Comparison of ENCODE assay signal across 1 cellular context in the genomic region with DNA sequence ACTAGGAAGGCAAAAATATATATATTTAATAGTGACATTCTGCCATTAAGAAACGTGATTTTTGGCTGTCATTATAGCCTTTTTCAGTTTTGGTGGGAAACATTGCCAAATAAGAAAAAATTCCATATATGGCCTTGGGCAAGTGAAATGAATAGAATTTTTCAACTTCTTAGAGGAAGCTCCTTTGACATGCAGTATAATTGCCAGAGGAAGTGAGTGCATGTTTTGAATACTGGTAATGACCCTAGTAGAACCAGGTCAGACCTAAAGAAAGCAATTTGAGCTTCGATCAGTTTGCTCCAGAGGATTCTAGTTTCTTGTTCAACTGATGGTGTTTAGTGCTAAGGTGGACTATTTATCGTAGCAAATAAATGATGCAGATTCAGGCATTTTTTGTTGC.
TF ChIP-seq lines count a peak whose summit lies in the region.

No MANE protein-coding gene starts in this region.

TF ChIP-seq in WTC11, 78 proteins besides CTCF, POLR2A, EP300 and RAD21 (continued from another document):
- TF ChIP-seq, protein P1, sequence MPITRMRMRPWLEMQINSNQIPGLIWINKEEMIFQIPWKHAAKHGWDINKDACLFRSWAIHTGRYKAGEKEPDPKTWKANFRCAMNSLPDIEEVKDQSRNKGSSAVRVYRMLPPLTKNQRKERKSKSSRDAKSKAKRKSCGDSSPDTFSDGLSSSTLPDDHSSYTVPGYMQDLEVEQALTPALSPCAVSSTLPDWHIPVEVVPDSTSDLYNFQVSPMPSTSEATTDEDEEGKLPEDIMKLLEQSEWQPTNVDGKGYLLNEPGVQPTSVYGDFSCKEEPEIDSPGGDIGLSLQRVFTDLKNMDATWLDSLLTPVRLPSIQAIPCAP (CRISPR knock-in tag; IDR thresholded peaks at IDR 0.05) = no peak
- TF ChIP-seq, protein P2, sequence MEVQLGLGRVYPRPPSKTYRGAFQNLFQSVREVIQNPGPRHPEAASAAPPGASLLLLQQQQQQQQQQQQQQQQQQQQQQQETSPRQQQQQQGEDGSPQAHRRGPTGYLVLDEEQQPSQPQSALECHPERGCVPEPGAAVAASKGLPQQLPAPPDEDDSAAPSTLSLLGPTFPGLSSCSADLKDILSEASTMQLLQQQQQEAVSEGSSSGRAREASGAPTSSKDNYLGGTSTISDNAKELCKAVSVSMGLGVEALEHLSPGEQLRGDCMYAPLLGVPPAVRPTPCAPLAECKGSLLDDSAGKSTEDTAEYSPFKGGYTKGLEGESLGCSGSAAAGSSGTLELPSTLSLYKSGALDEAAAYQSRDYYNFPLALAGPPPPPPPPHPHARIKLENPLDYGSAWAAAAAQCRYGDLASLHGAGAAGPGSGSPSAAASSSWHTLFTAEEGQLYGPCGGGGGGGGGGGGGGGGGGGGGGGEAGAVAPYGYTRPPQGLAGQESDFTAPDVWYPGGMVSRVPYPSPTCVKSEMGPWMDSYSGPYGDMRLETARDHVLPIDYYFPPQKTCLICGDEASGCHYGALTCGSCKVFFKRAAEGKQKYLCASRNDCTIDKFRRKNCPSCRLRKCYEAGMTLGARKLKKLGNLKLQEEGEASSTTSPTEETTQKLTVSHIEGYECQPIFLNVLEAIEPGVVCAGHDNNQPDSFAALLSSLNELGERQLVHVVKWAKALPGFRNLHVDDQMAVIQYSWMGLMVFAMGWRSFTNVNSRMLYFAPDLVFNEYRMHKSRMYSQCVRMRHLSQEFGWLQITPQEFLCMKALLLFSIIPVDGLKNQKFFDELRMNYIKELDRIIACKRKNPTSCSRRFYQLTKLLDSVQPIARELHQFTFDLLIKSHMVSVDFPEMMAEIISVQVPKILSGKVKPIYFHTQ (CRISPR knock-in tag; IDR thresholded peaks at IDR 0.05) = no peak
- TF ChIP-seq SP1 (CRISPR knock-in tag; conservative IDR thresholded peaks at IDR 0.05) (no peak), GTF2I (CRISPR knock-in tag; conservative IDR thresholded peaks at IDR 0.05) (no peak), SMAD3 (CRISPR knock-in tag; IDR thresholded peaks at IDR 0.05; ENCODE audit: borderline replicate concordance) (no peak), TCF7 (CRISPR knock-in tag; IDR thresholded peaks at IDR 0.05; ENCODE audit: low read depth) (no peak), NR1H2 (CRISPR knock-in tag; IDR thresholded peaks at IDR 0.05) (no peak), ELF4 (CRISPR knock-in tag; IDR thresholded peaks at IDR 0.05; ENCODE audit: low read depth) (no peak), ZNF317 (CRISPR knock-in tag; IDR thresholded peaks at IDR 0.05; ENCODE audit: borderline replicate concordance, low read depth) (no peak)
- TF ChIP-seq, protein P3, sequence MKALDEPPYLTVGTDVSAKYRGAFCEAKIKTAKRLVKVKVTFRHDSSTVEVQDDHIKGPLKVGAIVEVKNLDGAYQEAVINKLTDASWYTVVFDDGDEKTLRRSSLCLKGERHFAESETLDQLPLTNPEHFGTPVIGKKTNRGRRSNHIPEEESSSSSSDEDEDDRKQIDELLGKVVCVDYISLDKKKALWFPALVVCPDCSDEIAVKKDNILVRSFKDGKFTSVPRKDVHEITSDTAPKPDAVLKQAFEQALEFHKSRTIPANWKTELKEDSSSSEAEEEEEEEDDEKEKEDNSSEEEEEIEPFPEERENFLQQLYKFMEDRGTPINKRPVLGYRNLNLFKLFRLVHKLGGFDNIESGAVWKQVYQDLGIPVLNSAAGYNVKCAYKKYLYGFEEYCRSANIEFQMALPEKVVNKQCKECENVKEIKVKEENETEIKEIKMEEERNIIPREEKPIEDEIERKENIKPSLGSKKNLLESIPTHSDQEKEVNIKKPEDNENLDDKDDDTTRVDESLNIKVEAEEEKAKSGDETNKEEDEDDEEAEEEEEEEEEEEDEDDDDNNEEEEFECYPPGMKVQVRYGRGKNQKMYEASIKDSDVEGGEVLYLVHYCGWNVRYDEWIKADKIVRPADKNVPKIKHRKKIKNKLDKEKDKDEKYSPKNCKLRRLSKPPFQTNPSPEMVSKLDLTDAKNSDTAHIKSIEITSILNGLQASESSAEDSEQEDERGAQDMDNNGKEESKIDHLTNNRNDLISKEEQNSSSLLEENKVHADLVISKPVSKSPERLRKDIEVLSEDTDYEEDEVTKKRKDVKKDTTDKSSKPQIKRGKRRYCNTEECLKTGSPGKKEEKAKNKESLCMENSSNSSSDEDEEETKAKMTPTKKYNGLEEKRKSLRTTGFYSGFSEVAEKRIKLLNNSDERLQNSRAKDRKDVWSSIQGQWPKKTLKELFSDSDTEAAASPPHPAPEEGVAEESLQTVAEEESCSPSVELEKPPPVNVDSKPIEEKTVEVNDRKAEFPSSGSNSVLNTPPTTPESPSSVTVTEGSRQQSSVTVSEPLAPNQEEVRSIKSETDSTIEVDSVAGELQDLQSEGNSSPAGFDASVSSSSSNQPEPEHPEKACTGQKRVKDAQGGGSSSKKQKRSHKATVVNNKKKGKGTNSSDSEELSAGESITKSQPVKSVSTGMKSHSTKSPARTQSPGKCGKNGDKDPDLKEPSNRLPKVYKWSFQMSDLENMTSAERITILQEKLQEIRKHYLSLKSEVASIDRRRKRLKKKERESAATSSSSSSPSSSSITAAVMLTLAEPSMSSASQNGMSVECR (CRISPR knock-in tag; IDR thresholded peaks at IDR 0.05; ENCODE audit: borderline replicate concordance) = no peak
- TF ChIP-seq, protein P4, sequence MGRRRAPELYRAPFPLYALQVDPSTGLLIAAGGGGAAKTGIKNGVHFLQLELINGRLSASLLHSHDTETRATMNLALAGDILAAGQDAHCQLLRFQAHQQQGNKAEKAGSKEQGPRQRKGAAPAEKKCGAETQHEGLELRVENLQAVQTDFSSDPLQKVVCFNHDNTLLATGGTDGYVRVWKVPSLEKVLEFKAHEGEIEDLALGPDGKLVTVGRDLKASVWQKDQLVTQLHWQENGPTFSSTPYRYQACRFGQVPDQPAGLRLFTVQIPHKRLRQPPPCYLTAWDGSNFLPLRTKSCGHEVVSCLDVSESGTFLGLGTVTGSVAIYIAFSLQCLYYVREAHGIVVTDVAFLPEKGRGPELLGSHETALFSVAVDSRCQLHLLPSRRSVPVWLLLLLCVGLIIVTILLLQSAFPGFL (CRISPR knock-in tag; IDR thresholded peaks at IDR 0.05; ENCODE audit: borderline replicate concordance) = no peak
